25 cellular contexts compared by ENCODE assay signal in genomic region chr20:57757767-57758166, GRCh38. TPM values are rescaled to one million over a fixed set of nuclear protein-coding genes. Genes with fewer than 3 reads are reported as not detected.
A peak's percentile ranks its signal among the peaks of the same experiment; 100 is the strongest.
DNase-seq lines count a peak whose midpoint lies in the region; FAIRE-seq and TF ChIP-seq lines count a peak whose summit lies in the region.
"Had no signal": no experiment of that assay in that cellular context is flagged by ENCODE, and none has a peak within 500 bp of the region (broad histone marks: within the 10 kb centered on the region; RNA-seq: fewer than 3 reads in every experiment).

No MANE protein-coding gene starts in this region.

- H3K4me3 ChIP-seq in prostate gland (no peak overlapping the region), SJCRH30 (no peak overlapping the region), Caco-2 (ENCODE audit: low read depth, low read length) (no peak overlapping the region)
- H3K4me3 ChIP-seq: BLaER1 had no signal

- peaks cover 14% of the 10 kb centered on the region for H3K4me1 ChIP-seq in prostate gland (replicated peaks)
- H3K4me1 ChIP-seq in SJCRH30: no peaks in the 10 kb centered on the region
- no peaks in the 10 kb centered on the region for H3K4me1 ChIP-seq in Caco-2
- H3K4me1 ChIP-seq: BE2C had no signal

- H3K4me1 Mint-ChIP-seq in mesothelial cell of epicardium (peaks cover 19% of the 10 kb centered on the region), Caco-2 (ENCODE audit: low read depth, unreplicated experiment) (no peaks in the 10 kb centered on the region)

- no TSS peak for BruUV-seq in Caco-2 (replicated peaks; lab: Mats Ljungman, UMichigan)

- peak overlapping the region; percentile 100 for H3K27ac ChIP-seq in VCaP
- H3K27ac ChIP-seq in prostate gland: peak overlapping the region; percentile 88 to 93
- H3K27ac ChIP-seq in SJCRH30: no peak overlapping the region
- H3K27ac ChIP-seq: BLaER1 had no signal

- H3K27me3 ChIP-seq in prostate gland (replicated peaks; ENCODE audit: insufficient read depth): no peaks in the 10 kb centered on the region
- H3K27me3 ChIP-seq in SJCRH30: no peaks in the 10 kb centered on the region
- H3K27me3 ChIP-seq in Caco-2 (replicated peaks; ENCODE audit: control insufficient read depth, insufficient read depth, low read length): peaks cover 2% of the 10 kb centered on the region
- H3K27me3 ChIP-seq: BE2C, BLaER1 had no signal

- POLR2A ChIA-PET in Caco-2 (lab: Charles Lee): no interaction called here

- H3K9me3 Mint-ChIP-seq in mesothelial cell of epicardium (no peaks in the 10 kb centered on the region), Caco-2 (ENCODE audit: unreplicated experiment) (peaks cover 6% of the 10 kb centered on the region)
- H3K9me3 Mint-ChIP-seq: CD4-positive, alpha-beta T cell had no signal

- DNase-seq in SIG-M5 treated with dmso at 0.1 percent for 504 hours (lab: John Stamatoyannopoulos, UW; ENCODE audit: unreplicated experiment) (peak; percentile 26), SIG-M5 (lab: John Stamatoyannopoulos, UW) (no peak), HTR-8/SVneo (ENCODE audit: insufficient read length, low spot score) (no peak), prostate gland (ENCODE audit: low spot score) (peak; percentile 58), SJCRH30 (no peak), mesothelial cell of epicardium (ENCODE audit: low spot score in 2 of 2, unreplicated experiment in 2 of 2) (no peak), Caco-2 (no peak)
- DNase-seq: 8988T; ACHN; BE2C; C1 segment of cervical spinal cord; CD4-positive, alpha-beta T cell; CD8-positive, alpha-beta T cell; DMS 273 treated with DMSO at 0.1 percent for 48 hours; DMS153; DMS53; DMS79; DND-41; GF-D8 had no signal

- H3K4me3 Mint-ChIP-seq in mesothelial cell of epicardium (no peak overlapping the region), Caco-2 (ENCODE audit: unreplicated experiment) (no peak overlapping the region)
- H3K4me3 Mint-ChIP-seq: CD4-positive, alpha-beta T cell; CD8-positive, alpha-beta T cell had no signal

- TF ChIP-seq POLR2A in prostate gland (IDR thresholded peaks at IDR 0.05): no peak

- intact Hi-C loops in prostate gland (cut with DNase I) (no loop called here), Caco-2 (cut with micrococcal nuclease; ENCODE audit: unreplicated experiment) (no loop called here)

- WGBS in prostate gland: 12% methylated on average over 1 of the region's 1 CpG

- no peaks in the 10 kb centered on the region for H3K36me3 Mint-ChIP-seq in mesothelial cell of epicardium
- H3K36me3 Mint-ChIP-seq in Caco-2 (ENCODE audit: insufficient read depth, unreplicated experiment): no peaks in the 10 kb centered on the region
- H3K36me3 Mint-ChIP-seq: CD8-positive, alpha-beta T cell had no signal

- H3K27me3 Mint-ChIP-seq in mesothelial cell of epicardium (ENCODE audit: low read depth) (no peaks in the 10 kb centered on the region), Caco-2 (ENCODE audit: insufficient read depth, unreplicated experiment) (peaks cover 25% of the 10 kb centered on the region)

- H3K9me3 ChIP-seq in prostate gland: no peaks in the 10 kb centered on the region
- H3K9me3 ChIP-seq in SJCRH30 (replicated peaks): no peaks in the 10 kb centered on the region; the same call in none of the 2 replicates
- peaks cover 8% of the 10 kb centered on the region; the same call in 1 of the 2 replicates for H3K9me3 ChIP-seq in Caco-2

- peak; percentile 4 for FAIRE-seq in HTR-8/SVneo (lab: Jason Lieb, UNC)
- FAIRE-seq: A204.1, G401.6, GM12891, GM19239 had no signal

- TF ChIP-seq CTCF in VCaP (conservative IDR thresholded peaks at IDR 0.05) (no peak), prostate gland (IDR thresholded peaks at IDR 0.05) (no peak), mesothelial cell of epicardium (IDR thresholded peaks at IDR 0.05; ENCODE audit: unreplicated experiment) (no peak), Caco-2 (IDR thresholded peaks at IDR 0.05; ENCODE audit: insufficient read depth in 1 of 2, low read depth in 1 of 2, low read length in 1 of 2, severe bottlenecking in 1 of 2, unreplicated experiment in 1 of 2) (no peak)

- H3K27ac Mint-ChIP-seq in mesothelial cell of epicardium: no peak overlapping the region
- H3K27ac Mint-ChIP-seq in Caco-2 (ENCODE audit: unreplicated experiment): no peak overlapping the region
- H3K27ac Mint-ChIP-seq: CD4-positive, alpha-beta T cell; CD8-positive, alpha-beta T cell had no signal

- CTCF ChIA-PET in Caco-2 (lab: Charles Lee): no interaction called here

- H3K36me3 ChIP-seq in prostate gland: no peaks in the 10 kb centered on the region
- no peaks in the 10 kb centered on the region for H3K36me3 ChIP-seq in SJCRH30
- no peaks in the 10 kb centered on the region for H3K36me3 ChIP-seq in Caco-2 (ENCODE audit: control insufficient read depth, insufficient read depth, low read length)
- H3K36me3 ChIP-seq: BE2C, BLaER1 had no signal

RNA-seq across cellular contexts. Expression of gene PMEPA1, which starts 48.0 kb away (rescaled TPM):
- 100 to 1,000 TPM in 1 of 2 donors, 10 to 100 TPM in 1; 96.5 to 245 TPM for total RNA-seq in prostate gland
- 15.0 and 15.4 TPM in 2 replicates for total RNA-seq in SJCRH30 (2014; rRNA removed; shearing (Covaris generic))
- 39.7 to 40.7 TPM (median 39.9 TPM) in 3 replicates for total RNA-seq in mesothelial cell of epicardium
- 3.3 and 3.7 TPM in 2 replicates for total RNA-seq in Caco-2 (2022)

Comparison
In these comparisons a context has a peak if more than half of its experiments do, and no peak if none do; other contexts are left out.
1. DNase-seq: peak in SIG-M5 treated with dmso at 0.1 percent for 504 hours (single experiment) and prostate gland (single experiment); none in SIG-M5 (single experiment), HTR-8/SVneo (single experiment), SJCRH30 (0 of 2), mesothelial cell of epicardium (0 of 2) and Caco-2 (0 of 2).